1 cellular context compared by ENCODE assay signal in genomic region chr6:121334299-121335104, GRCh38.
TF ChIP-seq lines count a peak whose summit lies in the region.

A gene with protein sequence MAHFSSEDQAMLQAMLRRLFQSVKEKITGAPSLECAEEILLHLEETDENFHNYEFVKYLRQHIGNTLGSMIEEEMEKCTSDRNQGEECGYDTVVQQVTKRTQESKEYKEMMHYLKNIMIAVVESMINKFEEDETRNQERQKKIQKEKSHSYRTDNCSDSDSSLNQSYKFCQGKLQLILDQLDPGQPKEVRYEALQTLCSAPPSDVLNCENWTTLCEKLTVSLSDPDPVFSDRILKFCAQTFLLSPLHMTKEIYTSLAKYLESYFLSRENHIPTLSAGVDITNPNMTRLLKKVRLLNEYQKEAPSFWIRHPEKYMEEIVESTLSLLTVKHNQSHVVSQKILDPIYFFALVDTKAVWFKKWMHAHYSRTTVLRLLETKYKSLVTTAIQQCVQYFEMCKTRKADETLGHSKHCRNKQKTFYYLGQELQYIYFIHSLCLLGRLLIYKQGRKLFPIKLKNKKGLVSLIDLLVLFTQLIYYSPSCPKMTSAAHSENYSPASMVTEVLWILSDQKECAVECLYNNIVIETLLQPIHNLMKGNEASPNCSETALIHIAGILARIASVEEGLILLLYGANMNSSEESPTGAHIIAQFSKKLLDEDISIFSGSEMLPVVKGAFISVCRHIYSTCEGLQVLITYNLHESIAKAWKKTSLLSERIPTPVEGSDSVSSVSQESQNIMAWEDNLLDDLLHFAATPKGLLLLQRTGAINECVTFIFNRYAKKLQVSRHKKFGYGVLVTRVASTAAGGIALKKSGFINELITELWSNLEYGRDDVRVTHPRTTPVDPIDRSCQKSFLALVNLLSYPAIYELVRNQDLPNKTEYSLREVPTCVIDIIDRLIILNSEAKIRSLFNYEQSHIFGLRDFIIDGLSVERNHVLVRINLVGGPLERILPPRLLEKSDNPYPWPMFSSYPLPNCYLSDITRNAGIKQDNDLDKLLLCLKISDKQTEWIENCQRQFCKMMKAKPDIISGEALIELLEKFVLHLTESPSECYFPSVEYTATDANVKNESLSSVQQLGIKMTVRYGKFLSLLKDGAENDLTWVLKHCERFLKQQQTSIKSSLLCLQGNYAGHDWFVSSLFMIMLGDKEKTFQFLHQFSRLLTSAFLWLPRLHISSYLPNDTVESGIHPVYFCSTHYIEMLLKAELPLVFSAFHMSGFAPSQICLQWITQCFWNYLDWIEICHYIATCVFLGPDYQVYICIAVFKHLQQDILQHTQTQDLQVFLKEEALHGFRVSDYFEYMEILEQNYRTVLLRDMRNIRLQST (minus strand): TSS chr6:121334480. CDS start chr6:121334430, 50 bp downstream.

TF ChIP-seq in HepG2, 621 proteins besides CTCF, POLR2A, EP300 and RAD21 (continued from another document):
- peak; percentile 76 for TF ChIP-seq ZGPAT (CRISPR knock-in tag; IDR thresholded peaks at IDR 0.05)
- peak; percentile 36; the same call in 1 of the 2 replicates for TF ChIP-seq ZNF782 (CRISPR knock-in tag; IDR thresholded peaks at IDR 0.05; ENCODE audit: borderline replicate concordance)
- TF ChIP-seq U2AF1 (optimal IDR thresholded peaks at IDR 0.05; ENCODE audit: low read depth, low read length), result no peak
- TF ChIP-seq ZNF34 (CRISPR knock-in tag; IDR thresholded peaks at IDR 0.05; ENCODE audit: borderline replicate concordance), result peak; percentile 73; the same call in 1 of the 2 replicates
- TF ChIP-seq IKZF4 (CRISPR knock-in tag; IDR thresholded peaks at IDR 0.05; ENCODE audit: borderline replicate concordance, low read depth, not compliant biosample characterization), result peak; percentile 86
- peak; percentile 15 for TF ChIP-seq CEBPG (CRISPR knock-in tag; IDR thresholded peaks at IDR 0.05)
- TF ChIP-seq GABPB1 (CRISPR knock-in tag; IDR thresholded peaks at IDR 0.05), result peak; percentile 83
